Comparison of ENCODE assay signal across 1 cellular context in the genomic region with DNA sequence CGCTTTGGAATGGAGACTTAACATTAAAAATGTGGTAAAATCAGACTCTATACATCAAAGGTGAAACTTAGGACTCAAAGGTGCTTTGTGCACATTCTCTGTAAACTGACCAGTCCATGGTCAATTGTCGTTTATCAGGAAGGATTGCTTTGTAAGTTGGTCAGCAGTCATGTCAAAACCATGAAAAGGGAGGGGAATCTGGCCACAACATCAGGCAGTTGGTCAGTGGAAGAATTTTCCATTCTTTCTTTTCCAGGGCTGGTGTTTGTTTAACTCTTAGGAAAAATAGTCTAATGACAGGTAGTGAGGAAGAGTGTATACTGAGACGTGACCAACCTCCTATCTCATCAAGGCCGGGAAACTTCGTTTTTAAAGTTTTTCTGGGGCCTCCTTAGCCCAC.
TF ChIP-seq lines count a peak whose summit lies in the region.

No MANE protein-coding gene starts in this region.

TF ChIP-seq in GM12878, 131 proteins besides CTCF, POLR2A, EP300 and RAD21 (continued from another document):
- TF ChIP-seq ZBTB40 (IDR thresholded peaks at IDR 0.05; ENCODE audit: borderline replicate concordance): no peak
- TF ChIP-seq, protein P1, sequence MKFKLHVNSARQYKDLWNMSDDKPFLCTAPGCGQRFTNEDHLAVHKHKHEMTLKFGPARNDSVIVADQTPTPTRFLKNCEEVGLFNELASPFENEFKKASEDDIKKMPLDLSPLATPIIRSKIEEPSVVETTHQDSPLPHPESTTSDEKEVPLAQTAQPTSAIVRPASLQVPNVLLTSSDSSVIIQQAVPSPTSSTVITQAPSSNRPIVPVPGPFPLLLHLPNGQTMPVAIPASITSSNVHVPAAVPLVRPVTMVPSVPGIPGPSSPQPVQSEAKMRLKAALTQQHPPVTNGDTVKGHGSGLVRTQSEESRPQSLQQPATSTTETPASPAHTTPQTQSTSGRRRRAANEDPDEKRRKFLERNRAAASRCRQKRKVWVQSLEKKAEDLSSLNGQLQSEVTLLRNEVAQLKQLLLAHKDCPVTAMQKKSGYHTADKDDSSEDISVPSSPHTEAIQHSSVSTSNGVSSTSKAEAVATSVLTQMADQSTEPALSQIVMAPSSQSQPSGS (IDR thresholded peaks at IDR 0.05; ENCODE audit: low read length): no peak
- TF ChIP-seq SIN3A (IDR thresholded peaks at IDR 0.05; ENCODE audit: low read depth, low read length): no peak
- no peak for TF ChIP-seq SUPT20H (IDR thresholded peaks at IDR 0.05; ENCODE audit: borderline replicate concordance, control insufficient read depth, low read depth, low read length)
- no peak for TF ChIP-seq ZNF384 (IDR thresholded peaks at IDR 0.05; ENCODE audit: borderline replicate concordance, low read depth, low read length)
- TF ChIP-seq, protein P2, sequence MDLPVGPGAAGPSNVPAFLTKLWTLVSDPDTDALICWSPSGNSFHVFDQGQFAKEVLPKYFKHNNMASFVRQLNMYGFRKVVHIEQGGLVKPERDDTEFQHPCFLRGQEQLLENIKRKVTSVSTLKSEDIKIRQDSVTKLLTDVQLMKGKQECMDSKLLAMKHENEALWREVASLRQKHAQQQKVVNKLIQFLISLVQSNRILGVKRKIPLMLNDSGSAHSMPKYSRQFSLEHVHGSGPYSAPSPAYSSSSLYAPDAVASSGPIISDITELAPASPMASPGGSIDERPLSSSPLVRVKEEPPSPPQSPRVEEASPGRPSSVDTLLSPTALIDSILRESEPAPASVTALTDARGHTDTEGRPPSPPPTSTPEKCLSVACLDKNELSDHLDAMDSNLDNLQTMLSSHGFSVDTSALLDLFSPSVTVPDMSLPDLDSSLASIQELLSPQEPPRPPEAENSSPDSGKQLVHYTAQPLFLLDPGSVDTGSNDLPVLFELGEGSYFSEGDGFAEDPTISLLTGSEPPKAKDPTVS (IDR thresholded peaks at IDR 0.05; ENCODE audit: low read depth, low read length): no peak
- TF ChIP-seq ESRRA (IDR thresholded peaks at IDR 0.05; ENCODE audit: low read length): no peak
- TF ChIP-seq SMAD5 (IDR thresholded peaks at IDR 0.05; ENCODE audit: low read depth): no peak
- TF ChIP-seq GATAD2B (conservative IDR thresholded peaks at IDR 0.05; ENCODE audit: low read depth): no peak
- no peak for TF ChIP-seq MEF2B (IDR thresholded peaks at IDR 0.05; ENCODE audit: partially characterized antibody, poor library complexity, severe bottlenecking)
- no peak for TF ChIP-seq IKZF1 (conservative IDR thresholded peaks at IDR 0.05)
- no peak for TF ChIP-seq TCF12 (IDR thresholded peaks at IDR 0.05; ENCODE audit: low read depth, low read length)
- TF ChIP-seq E4F1 (IDR thresholded peaks at IDR 0.05; ENCODE audit: borderline replicate concordance, partially characterized antibody): no peak
- TF ChIP-seq, protein P3, sequence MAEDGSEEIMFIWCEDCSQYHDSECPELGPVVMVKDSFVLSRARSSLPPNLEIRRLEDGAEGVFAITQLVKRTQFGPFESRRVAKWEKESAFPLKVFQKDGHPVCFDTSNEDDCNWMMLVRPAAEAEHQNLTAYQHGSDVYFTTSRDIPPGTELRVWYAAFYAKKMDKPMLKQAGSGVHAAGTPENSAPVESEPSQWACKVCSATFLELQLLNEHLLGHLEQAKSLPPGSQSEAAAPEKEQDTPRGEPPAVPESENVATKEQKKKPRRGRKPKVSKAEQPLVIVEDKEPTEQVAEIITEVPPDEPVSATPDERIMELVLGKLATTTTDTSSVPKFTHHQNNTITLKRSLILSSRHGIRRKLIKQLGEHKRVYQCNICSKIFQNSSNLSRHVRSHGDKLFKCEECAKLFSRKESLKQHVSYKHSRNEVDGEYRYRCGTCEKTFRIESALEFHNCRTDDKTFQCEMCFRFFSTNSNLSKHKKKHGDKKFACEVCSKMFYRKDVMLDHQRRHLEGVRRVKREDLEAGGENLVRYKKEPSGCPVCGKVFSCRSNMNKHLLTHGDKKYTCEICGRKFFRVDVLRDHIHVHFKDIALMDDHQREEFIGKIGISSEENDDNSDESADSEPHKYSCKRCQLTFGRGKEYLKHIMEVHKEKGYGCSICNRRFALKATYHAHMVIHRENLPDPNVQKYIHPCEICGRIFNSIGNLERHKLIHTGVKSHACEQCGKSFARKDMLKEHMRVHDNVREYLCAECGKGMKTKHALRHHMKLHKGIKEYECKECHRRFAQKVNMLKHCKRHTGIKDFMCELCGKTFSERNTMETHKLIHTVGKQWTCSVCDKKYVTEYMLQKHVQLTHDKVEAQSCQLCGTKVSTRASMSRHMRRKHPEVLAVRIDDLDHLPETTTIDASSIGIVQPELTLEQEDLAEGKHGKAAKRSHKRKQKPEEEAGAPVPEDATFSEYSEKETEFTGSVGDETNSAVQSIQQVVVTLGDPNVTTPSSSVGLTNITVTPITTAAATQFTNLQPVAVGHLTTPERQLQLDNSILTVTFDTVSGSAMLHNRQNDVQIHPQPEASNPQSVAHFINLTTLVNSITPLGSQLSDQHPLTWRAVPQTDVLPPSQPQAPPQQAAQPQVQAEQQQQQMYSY (CRISPR knock-in tag; IDR thresholded peaks at IDR 0.05): no peak
